In genomic region chr9:71681708-71682268, GRCh38 we compare ENCODE assay signal across 11 cellular contexts.
DNase-seq lines count a peak whose midpoint lies in the region; ATAC-seq and TF ChIP-seq lines count a peak whose summit lies in the region.
"Had no signal": no experiment of that assay in that cellular context is flagged by ENCODE, and none has a peak within 500 bp of the region (broad histone marks: within the 10 kb centered on the region; RNA-seq: fewer than 3 reads in every experiment).

No MANE protein-coding gene starts in this region.

- no peak overlapping the region for H3K23ac ChIP-seq in neuronal stem cell (ENCODE audit: low read depth, low read length, poor library complexity)

- POLR2A ChIA-PET in RWPE1 (lab: Yijun Ruan, JAX; ENCODE audit: low non-redundant PET), result no interaction called here

- no peaks in the 10 kb centered on the region for H3K9me3 Mint-ChIP-seq in dendritic cell treated with granulocyte-macrophage colony-stimulating factor and Interleukin-4, amounts not matched to agents 40 ng/mL and 50 ng/mL, for 4 days
- peaks cover 0 to 2% (median 0%) of the 10 kb centered on the region in 7 donors for H3K9me3 Mint-ChIP-seq in naive B cell

- no peak overlapping the region for H2BK120ac ChIP-seq in neuronal stem cell (ENCODE audit: low read depth, low read length)

- H3K14ac ChIP-seq in neuronal stem cell (ENCODE audit: low read length), result no peak overlapping the region

- H3K36me3 ChIP-seq in BLaER1 (peaks cover 5% of the 10 kb centered on the region; the same call in 1 of the 2 replicates), neuronal stem cell (replicated peaks in 1 of 2; ENCODE audit: control insufficient read depth in 2 of 2, insufficient read depth in 2 of 2, low read length in 2 of 2) (peaks cover 9 to 87% of the 10 kb centered on the region in 2 donors)

- DNase-seq in M059J (ENCODE audit: low read depth) (peak; percentile 84), naive B cell (no peak), neuronal stem cell (ENCODE audit: low spot score) (no peak), RKO (ENCODE audit: low spot score) (no peak), RWPE1 (ENCODE audit: low spot score) (no peak)
- DNase-seq: aorta, kidney, NCI-H187 had no signal

- no peak overlapping the region for H3K18ac ChIP-seq in neuronal stem cell (ENCODE audit: low read length)

- no peak overlapping the region for H3K4me3 Mint-ChIP-seq in dendritic cell treated with granulocyte-macrophage colony-stimulating factor and Interleukin-4, amounts not matched to agents 40 ng/mL and 50 ng/mL, for 4 days
- H3K4me3 Mint-ChIP-seq in naive B cell, result peak overlapping the region in 7 of 8 donors; percentile 19 to 64 (median 43)

- no peak for TF ChIP-seq CTCF in RWPE1 (conservative IDR thresholded peaks at IDR 0.05; ENCODE audit: low read depth)

- H3K36me3 Mint-ChIP-seq in dendritic cell treated with granulocyte-macrophage colony-stimulating factor and Interleukin-4, amounts not matched to agents 40 ng/mL and 50 ng/mL, for 4 days (ENCODE audit: low read depth), result peaks cover 29% of the 10 kb centered on the region
- H3K36me3 Mint-ChIP-seq in naive B cell, result peaks cover 0 to 24% of the 10 kb centered on the region in 2 donors

- ATAC-seq in naive B cell (ENCODE audit: low read depth in 2 of 2) (no peak), GM18511 (IDR thresholded peaks at IDR 0.05; ENCODE audit: unreplicated experiment) (no peak)

- no peak overlapping the region for H2AK5ac ChIP-seq in neuronal stem cell (ENCODE audit: low read depth, low read length)

- peak overlapping the region; percentile 60 for H3K27ac Mint-ChIP-seq in dendritic cell treated with granulocyte-macrophage colony-stimulating factor and Interleukin-4, amounts not matched to agents 40 ng/mL and 50 ng/mL, for 4 days
- peak overlapping the region; percentile 68 to 94 (median 84) for H3K27ac Mint-ChIP-seq in naive B cell

- H3K4me3 ChIP-seq in BLaER1 (no peak overlapping the region), neuronal stem cell (ENCODE audit: low read length in 2 of 2) (no peak overlapping the region)

- no peak overlapping the region for H4K91ac ChIP-seq in neuronal stem cell (ENCODE audit: low read depth, low read length, poor library complexity)

- H2BK12ac ChIP-seq in neuronal stem cell (ENCODE audit: low read length), result no peak overlapping the region

- H3K4me1 ChIP-seq in BLaER1, result peaks cover 60% of the 10 kb centered on the region
- H3K4me1 ChIP-seq in neuronal stem cell (ENCODE audit: control insufficient read depth in 2 of 2, insufficient read depth in 1 of 2, low read depth in 1 of 2, low read length in 2 of 2), result peaks cover 0 to 7% of the 10 kb centered on the region in 2 donors

- peaks cover 68% of the 10 kb centered on the region for H3K4me1 Mint-ChIP-seq in dendritic cell treated with granulocyte-macrophage colony-stimulating factor and Interleukin-4, amounts not matched to agents 40 ng/mL and 50 ng/mL, for 4 days (ENCODE audit: low read depth)
- H3K4me1 Mint-ChIP-seq in naive B cell, result peaks cover 57 to 88% (median 74%) of the 10 kb centered on the region in 3 donors

- no peaks in the 10 kb centered on the region for H4K20me1 ChIP-seq in BLaER1

- CTCF ChIA-PET in RWPE1 (lab: Yijun Ruan, JAX), result interaction anchor here (0.8 to 5.6 kb wide), 3 partner anchors 37 to 88 kb away, joined by 4 to 34 read pairs (median 6); no protein-coding TSS in a partner anchor

- no peak overlapping the region for H4K8ac ChIP-seq in neuronal stem cell (ENCODE audit: low read depth, low read length)

- H3K27me3 Mint-ChIP-seq in dendritic cell treated with granulocyte-macrophage colony-stimulating factor and Interleukin-4, amounts not matched to agents 40 ng/mL and 50 ng/mL, for 4 days, result peaks cover 3% of the 10 kb centered on the region
- H3K27me3 Mint-ChIP-seq in naive B cell, result no peaks in the 10 kb centered on the region

- H3K27me3 ChIP-seq in BLaER1, result no peaks in the 10 kb centered on the region
- H3K27me3 ChIP-seq in neuronal stem cell (ENCODE audit: control insufficient read depth in 3 of 3, insufficient read depth in 3 of 3, low read depth in 1 of 3, low read length in 3 of 3), result no peaks in the 10 kb centered on the region

- H3K4me2 ChIP-seq in BLaER1 (peak overlapping the region; percentile 58), neuronal stem cell (ENCODE audit: insufficient read depth, low read length, poor library complexity, severe bottlenecking) (no peak overlapping the region)

- H2BK5ac ChIP-seq in neuronal stem cell (ENCODE audit: low read length), result no peak overlapping the region

- H3K9ac ChIP-seq in BLaER1 (no peak overlapping the region), neuronal stem cell (ENCODE audit: low read depth, low read length, poor library complexity) (no peak overlapping the region)

- no peak overlapping the region for H2BK15ac ChIP-seq in neuronal stem cell (ENCODE audit: low read length)

- no CpG with 5 or more reads among the region's 3 CpGs for WGBS in neuronal stem cell (ENCODE audit: extremely low coverage in 2 of 2, insufficient read length in 2 of 2, insufficient replicate concordance in 1 of 2), 2 donors

- no peak overlapping the region for H3K4ac ChIP-seq in neuronal stem cell (ENCODE audit: low read length)

- H3K27ac ChIP-seq in BLaER1, result no peak overlapping the region
- H3K27ac ChIP-seq in neuronal stem cell (replicated peaks; ENCODE audit: low read length), result no peak overlapping the region
- H3K27ac ChIP-seq in RWPE1, result no peak overlapping the region

- H3K9me3 ChIP-seq in BLaER1, result peaks cover 9% of the 10 kb centered on the region; the same call in 1 of the 2 replicates
- H3K9me3 ChIP-seq in neuronal stem cell (replicated peaks in 1 of 2; ENCODE audit: control insufficient read depth in 2 of 2, insufficient read depth in 1 of 2, low read depth in 1 of 2, low read length in 2 of 2), result no peaks in the 10 kb centered on the region

- no peaks in the 10 kb centered on the region for H3K79me1 ChIP-seq in neuronal stem cell (ENCODE audit: low read depth, low read length)

- H2AFZ ChIP-seq in neuronal stem cell (ENCODE audit: low read length), result no peak overlapping the region

- intact Hi-C loops in dendritic cell treated with granulocyte-macrophage colony-stimulating factor and Interleukin-4, amounts not matched to agents 40 ng/mL and 50 ng/mL, for 4 days (cut with micrococcal nuclease), result loop anchor here (5.0 kb wide), 2 partner anchors 36 to 39 kb away; no protein-coding TSS in a partner anchor
